ENCODE assay signal across 1 cellular context in the genomic region with DNA sequence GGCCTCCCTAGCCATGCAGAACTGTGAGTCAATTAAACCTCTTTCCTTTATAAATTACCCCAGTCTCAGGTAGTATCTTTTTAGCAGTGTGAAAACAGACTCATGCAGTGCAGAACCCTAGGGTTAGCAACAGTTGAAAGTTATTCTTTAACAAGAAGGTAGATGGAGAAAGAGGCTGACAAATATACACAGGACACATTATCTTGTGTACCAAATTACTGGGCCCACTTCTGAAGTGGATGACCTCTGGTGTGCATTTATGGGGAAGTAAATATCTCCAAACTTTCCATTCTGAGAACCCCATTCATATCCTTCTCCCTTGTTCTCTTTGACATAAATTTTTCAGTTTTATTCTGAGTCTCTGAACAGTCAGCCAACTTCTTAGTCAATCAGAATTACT.
TF ChIP-seq lines count a peak whose summit lies in the region.

No MANE protein-coding gene starts in this region.

TF ChIP-seq in HepG2, 621 proteins besides CTCF, POLR2A, EP300 and RAD21 (continued from another document):
- no peak for TF ChIP-seq ZNF18 (CRISPR knock-in tag; IDR thresholded peaks at IDR 0.05; ENCODE audit: insufficient replicate concordance)
- TF ChIP-seq, protein P1, sequence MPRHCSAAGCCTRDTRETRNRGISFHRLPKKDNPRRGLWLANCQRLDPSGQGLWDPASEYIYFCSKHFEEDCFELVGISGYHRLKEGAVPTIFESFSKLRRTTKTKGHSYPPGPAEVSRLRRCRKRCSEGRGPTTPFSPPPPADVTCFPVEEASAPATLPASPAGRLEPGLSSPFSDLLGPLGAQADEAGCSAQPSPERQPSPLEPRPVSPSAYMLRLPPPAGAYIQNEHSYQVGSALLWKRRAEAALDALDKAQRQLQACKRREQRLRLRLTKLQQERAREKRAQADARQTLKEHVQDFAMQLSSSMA (CRISPR knock-in tag; IDR thresholded peaks at IDR 0.05) = no peak
- TF ChIP-seq BCL6 (CRISPR knock-in tag; IDR thresholded peaks at IDR 0.05) = 0 out of 2 replicates have a peak, but pooled peaks have one; percentile 22
- TF ChIP-seq PAXIP1 (CRISPR knock-in tag; conservative IDR thresholded peaks at IDR 0.05) = peak; percentile 70
- TF ChIP-seq, protein P2, sequence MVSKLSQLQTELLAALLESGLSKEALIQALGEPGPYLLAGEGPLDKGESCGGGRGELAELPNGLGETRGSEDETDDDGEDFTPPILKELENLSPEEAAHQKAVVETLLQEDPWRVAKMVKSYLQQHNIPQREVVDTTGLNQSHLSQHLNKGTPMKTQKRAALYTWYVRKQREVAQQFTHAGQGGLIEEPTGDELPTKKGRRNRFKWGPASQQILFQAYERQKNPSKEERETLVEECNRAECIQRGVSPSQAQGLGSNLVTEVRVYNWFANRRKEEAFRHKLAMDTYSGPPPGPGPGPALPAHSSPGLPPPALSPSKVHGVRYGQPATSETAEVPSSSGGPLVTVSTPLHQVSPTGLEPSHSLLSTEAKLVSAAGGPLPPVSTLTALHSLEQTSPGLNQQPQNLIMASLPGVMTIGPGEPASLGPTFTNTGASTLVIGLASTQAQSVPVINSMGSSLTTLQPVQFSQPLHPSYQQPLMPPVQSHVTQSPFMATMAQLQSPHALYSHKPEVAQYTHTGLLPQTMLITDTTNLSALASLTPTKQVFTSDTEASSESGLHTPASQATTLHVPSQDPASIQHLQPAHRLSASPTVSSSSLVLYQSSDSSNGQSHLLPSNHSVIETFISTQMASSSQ (IDR thresholded peaks at IDR 0.05; ENCODE audit: low read depth) = peak; percentile 57
- TF ChIP-seq, protein P2 (CRISPR knock-in tag; IDR thresholded peaks at IDR 0.05; ENCODE audit: borderline replicate concordance) = peak; percentile 72; the same call in 1 of the 2 replicates
- TF ChIP-seq ISL2 (CRISPR knock-in tag; IDR thresholded peaks at IDR 0.05) = peak; percentile 54; the same call in 1 of the 2 replicates
- no peak for TF ChIP-seq FOXP1 (IDR thresholded peaks at IDR 0.05)
- TF ChIP-seq FOXP1 (CRISPR knock-in tag; IDR thresholded peaks at IDR 0.05) = peak; percentile 39; the same call in 1 of the 2 replicates
- TF ChIP-seq TOE1 (CRISPR knock-in tag; IDR thresholded peaks at IDR 0.05) = no peak
- peak; percentile 61; the same call in 1 of the 2 replicates for TF ChIP-seq ZNF609 (CRISPR knock-in tag; IDR thresholded peaks at IDR 0.05; ENCODE audit: borderline replicate concordance)
- peak; percentile 40; the same call in 1 of the 2 replicates for TF ChIP-seq NCOA2 (CRISPR knock-in tag; IDR thresholded peaks at IDR 0.05)
- peak; percentile 53 for TF ChIP-seq FOXP4 (CRISPR knock-in tag; IDR thresholded peaks at IDR 0.05)
- TF ChIP-seq TCF7 (IDR thresholded peaks at IDR 0.05; ENCODE audit: low read depth) = 0 out of 2 replicates have a peak, but pooled peaks have one; percentile 39
- TF ChIP-seq MXD3 (CRISPR knock-in tag; IDR thresholded peaks at IDR 0.05) = no peak
- TF ChIP-seq CREM (IDR thresholded peaks at IDR 0.05) = peak; percentile 23; the same call in 1 of the 2 replicates
- TF ChIP-seq CREM (CRISPR knock-in tag; IDR thresholded peaks at IDR 0.05) = no peak
- peak; percentile 34; the same call in 1 of the 2 replicates for TF ChIP-seq NR2F2 (IDR thresholded peaks at IDR 0.05; ENCODE audit: borderline replicate concordance, low read depth)
- TF ChIP-seq FOXA3 (CRISPR knock-in tag; IDR thresholded peaks at IDR 0.05) = peak; percentile 56
- peak; percentile 66 for TF ChIP-seq NR2F6 (IDR thresholded peaks at IDR 0.05)
- peak; percentile 33; the same call in 1 of the 2 replicates for TF ChIP-seq NR2F6 (CRISPR knock-in tag; IDR thresholded peaks at IDR 0.05)
- no peak for TF ChIP-seq SOX13 (IDR thresholded peaks at IDR 0.05)
- TF ChIP-seq SOX13 (CRISPR knock-in tag; conservative IDR thresholded peaks at IDR 0.05 in 1 of 2, IDR thresholded peaks at IDR 0.05 in 1 of 2) = 0 out of 4 replicates have a peak, but pooled peaks of 1 of the 2 experiments have one; percentile 14
- no peak for TF ChIP-seq RARG (CRISPR knock-in tag; IDR thresholded peaks at IDR 0.05; ENCODE audit: low read depth)
